2 cellular contexts compared by ENCODE assay signal in genomic region chr1:233255145-233255544, GRCh38.
TF ChIP-seq lines count a peak whose summit lies in the region.

No MANE protein-coding gene starts in this region.

TF ChIP-seq in A549, 52 proteins besides CTCF, POLR2A, EP300 and RAD21:
- TF ChIP-seq FOSL2 (IDR thresholded peaks at IDR 0.05) = no peak
- TF ChIP-seq FOSL2 (CRISPR knock-in tag; IDR thresholded peaks at IDR 0.05) = peak; percentile 15; the same call in 1 of the 2 replicates
- no peak for TF ChIP-seq KDM5A (IDR thresholded peaks at IDR 0.05)

TF ChIP-seq in GM23338, 12 proteins besides CTCF, POLR2A, EP300 and RAD21 (continued from another document):
- TF ChIP-seq EZH2 (IDR thresholded peaks at IDR 0.05; ENCODE audit: low read depth, unreplicated experiment) (no peak), STAT1 (IDR thresholded peaks at IDR 0.05; ENCODE audit: unreplicated experiment) (no peak)
